In genomic region chr3:9729419-9729818, GRCh38 we compare ENCODE assay signal across 28 cellular contexts. TPM values are rescaled to one million over a fixed set of nuclear protein-coding genes. Genes with fewer than 3 reads are reported as not detected.
"Had no signal": no experiment of that assay in that cellular context is flagged by ENCODE, and none has a peak within 500 bp of the region (broad histone marks: within the 10 kb centered on the region; RNA-seq: fewer than 3 reads in every experiment).

No MANE protein-coding gene starts in this region.

- H3K4me3 ChIP-seq: coronary artery, heart left ventricle, lung, prostate gland, right lobe of liver, stomach, transverse colon had no signal

- DNase-seq: effector CD4-positive, alpha-beta T cell; heart left ventricle; hippocampal formation; left colon; left ventricle myocardium superior; mesendoderm; naive B cell; retina; right lobe of liver; stimulated activated CD4-positive, alpha-beta T cell treated with anti-CD3 and anti-CD28 coated beads, Interleukin-2, amount 100 ng/mL, for 24 hours; stimulated activated CD4-positive, alpha-beta T cell treated with anti-CD3 and anti-CD28 coated beads, Interleukin-4, amount 100 ng/mL, for 4 hours; stimulated activated naive CD4-positive, alpha-beta T cell; stomach; substantia nigra; transverse colon had no signal

- H3K9me3 ChIP-seq: heart left ventricle, prostate gland, right lobe of liver, stomach, thoracic aorta, transverse colon had no signal

- ATAC-seq: esophagus mucosa, heart left ventricle, left colon, left ventricle myocardium superior, right lobe of liver had no signal

- H3K36me3 ChIP-seq: prostate gland, thoracic aorta, transverse colon had no signal

- H3K27me3 ChIP-seq: heart left ventricle, right lobe of liver, stomach, transverse colon had no signal

- H3K9ac ChIP-seq: parathyroid adenoma had no signal

- H3K9me3 Mint-ChIP-seq: naive B cell had no signal

- H3K27ac ChIP-seq: coronary artery, parathyroid adenoma, prostate gland, right lobe of liver had no signal

- H3K27me3 Mint-ChIP-seq: naive B cell had no signal

RNA-seq across cellular contexts. Expression of gene CPNE9, which starts 25.8 kb away (rescaled TPM):
- total RNA-seq: chondrocyte, dermis microvascular lymphatic vessel endothelial cell, esophagus mucosa, glomerular endothelial cell, heart left ventricle, kidney epithelial cell, left colon, left ventricle myocardium superior, omental fat pad, prostate gland, right lobe of liver, stomach, thoracic aorta, transverse colon, urinary bladder had no signal
- polyA plus RNA-seq: fibroblast of lung had no signal
